12 cellular contexts compared by ENCODE assay signal in the genomic region with DNA sequence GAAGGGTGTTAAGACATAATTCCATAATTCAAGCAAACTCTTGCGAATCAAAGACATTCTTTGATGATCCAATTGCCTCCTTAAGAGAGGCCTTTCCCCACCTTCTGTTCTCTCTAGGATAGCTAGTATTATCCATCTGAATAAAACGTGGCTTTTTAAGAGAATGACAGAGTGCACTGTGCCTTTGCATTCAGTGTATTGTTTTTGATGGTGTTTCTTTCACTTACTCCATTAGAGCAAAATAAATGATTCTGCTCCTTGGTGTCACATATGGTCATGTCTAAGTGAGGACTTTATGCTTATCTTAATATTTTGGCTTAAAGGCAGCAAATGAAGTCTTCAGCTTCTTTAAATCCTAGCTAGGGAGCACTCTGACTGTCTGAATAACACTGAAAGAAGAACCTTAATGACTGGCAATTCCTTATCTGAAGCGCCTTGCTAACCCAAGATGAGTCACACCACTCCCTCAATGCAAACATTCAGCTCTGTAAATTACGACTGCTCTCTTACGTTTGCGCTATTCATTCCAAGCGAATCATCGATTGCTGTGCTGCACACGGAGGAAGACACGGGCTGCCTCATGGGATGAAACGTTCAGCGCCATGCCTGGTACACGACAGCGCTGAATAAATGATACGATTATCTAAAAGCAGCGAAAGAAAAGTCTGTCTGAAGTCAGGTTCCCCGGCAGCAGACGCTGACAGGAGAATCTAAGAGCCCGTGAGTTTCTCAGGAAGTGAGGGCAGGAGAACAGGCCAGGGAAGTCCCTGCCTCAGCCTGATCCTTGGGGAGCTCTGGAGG. TPM values are rescaled to one million over a fixed set of nuclear protein-coding genes. Genes with fewer than 3 reads are reported as not detected.
DNase-seq lines count a peak whose midpoint lies in the region; ATAC-seq and TF ChIP-seq lines count a peak whose summit lies in the region.
"Had no signal": no experiment of that assay in that cellular context is flagged by ENCODE, and none has a peak within 500 bp of the region (broad histone marks: within the 10 kb centered on the region; RNA-seq: fewer than 3 reads in every experiment).

No MANE protein-coding gene starts in this region.

- peak overlapping the region in 1 of 2 experiments; percentile 29 for H2BK12ac ChIP-seq in mesenchymal stem cell (ENCODE audit: low read length in 2 of 2)

- H3K27ac ChIP-seq in mesenchymal stem cell (ENCODE audit: low read length, poor library complexity, severe bottlenecking) (no peak overlapping the region), suprapubic skin (no peak overlapping the region)

- peak overlapping the region; percentile 23 to 67 for H3K18ac ChIP-seq in mesenchymal stem cell (ENCODE audit: low read depth in 1 of 2, low read length in 2 of 2)

- H3K4me1 ChIP-seq in mesenchymal stem cell (ENCODE audit: control insufficient read depth, insufficient read depth, low read depth, low read length) (no peaks in the 10 kb centered on the region), suprapubic skin (no peaks in the 10 kb centered on the region), BE2C (no peaks in the 10 kb centered on the region)

- H2AFZ ChIP-seq in mesenchymal stem cell (ENCODE audit: low read depth, low read length): no peak overlapping the region

- no peaks in the 10 kb centered on the region for H3K36me3 ChIP-seq in mesenchymal stem cell (ENCODE audit: control insufficient read depth in 1 of 2, insufficient read depth in 2 of 2, low read depth in 1 of 2, low read length in 2 of 2)
- H3K36me3 ChIP-seq in suprapubic skin: no peaks in the 10 kb centered on the region
- H3K36me3 ChIP-seq in BE2C: no peaks in the 10 kb centered on the region

- TF ChIP-seq POLR2A in suprapubic skin (IDR thresholded peaks at IDR 0.05): no peak

- peak; percentile 3 for DNase-seq in DMS53 treated with DMSO at 0.1 percent for 48 hours (lab: John Stamatoyannopoulos, UW; ENCODE audit: unreplicated experiment)
- DNase-seq in NCI-H146 treated with DMSO at 0.1 percent for 48 hours (lab: John Stamatoyannopoulos, UW; ENCODE audit: unreplicated experiment): peak; percentile 46
- peak; percentile 5 for DNase-seq in astrocyte of the hippocampus (ENCODE audit: low read depth, low spot score)
- DNase-seq in mesenchymal stem cell: peak; percentile 79
- no peak for DNase-seq in suprapubic skin (ENCODE audit: low spot score in 2 of 2)
- no peak for DNase-seq in BE2C
- DNase-seq: EL, KBM-7, NCI-H2081 treated with DMSO at 0.1 percent for 48 hours had no signal

- H3K23ac ChIP-seq in mesenchymal stem cell (ENCODE audit: low read length in 2 of 2): no peak overlapping the region

- no peaks in the 10 kb centered on the region for H3K9me3 ChIP-seq in mesenchymal stem cell (ENCODE audit: control insufficient read depth, low read length)
- H3K9me3 ChIP-seq in suprapubic skin: no peaks in the 10 kb centered on the region
- H3K9me3 ChIP-seq in BE2C: no peaks in the 10 kb centered on the region

- peak overlapping the region; percentile 62 for H2BK15ac ChIP-seq in mesenchymal stem cell (ENCODE audit: low read depth, poor library complexity, severe bottlenecking)

- no peak overlapping the region for H3K14ac ChIP-seq in mesenchymal stem cell (ENCODE audit: low read length in 2 of 2)

- no peak overlapping the region for H3K9ac ChIP-seq in mesenchymal stem cell (ENCODE audit: low read length)

- 18% methylated on average over 17 of the region's 19 CpGs for WGBS in mesenchymal stem cell
- WGBS in suprapubic skin: 70% methylated on average over 19 of the region's 19 CpGs

- H4K8ac ChIP-seq in mesenchymal stem cell (ENCODE audit: low read length): no peak overlapping the region

- no peak overlapping the region for H2BK120ac ChIP-seq in mesenchymal stem cell (ENCODE audit: low read depth, low read length)

- no peak overlapping the region for H2AK5ac ChIP-seq in mesenchymal stem cell (ENCODE audit: low read length, severe bottlenecking)

- TF ChIP-seq CTCF in suprapubic skin (IDR thresholded peaks at IDR 0.05): no peak
- TF ChIP-seq CTCF in BE2C (IDR thresholded peaks at IDR 0.05; ENCODE audit: low read depth, low read length): no peak

- H3K27me3 ChIP-seq in mesenchymal stem cell (ENCODE audit: control insufficient read depth in 1 of 2, insufficient read depth in 1 of 2, low read length in 2 of 2): peaks cover 0 to 39% of the 10 kb centered on the region in 2 experiments
- H3K27me3 ChIP-seq in suprapubic skin: no peaks in the 10 kb centered on the region
- H3K27me3 ChIP-seq in BE2C: no peaks in the 10 kb centered on the region

- TF ChIP-seq EP300 in suprapubic skin (IDR thresholded peaks at IDR 0.05): no peak

- no peak for ATAC-seq in HG03135 (IDR thresholded peaks at IDR 0.05; ENCODE audit: unreplicated experiment)
- no peak for ATAC-seq in GM18868 (IDR thresholded peaks at IDR 0.05; ENCODE audit: unreplicated experiment)
- ATAC-seq: stimulated activated effector memory CD8-positive, alpha-beta T cell treated with anti-CD3 and anti-CD28 coated beads, Interleukin-12 subunit alpha, Interleukin-12 subunit beta, amount 100 ng/mL, for 72 hours had no signal

- H3K4ac ChIP-seq in mesenchymal stem cell (ENCODE audit: low read depth in 1 of 2, low read length in 2 of 2): no peak overlapping the region

- H3K4me2 ChIP-seq in mesenchymal stem cell (ENCODE audit: low read length, poor library complexity, severe bottlenecking): no peak overlapping the region

- no peak overlapping the region for H3K4me3 ChIP-seq in mesenchymal stem cell (ENCODE audit: insufficient read depth in 1 of 2, low read depth in 1 of 2, low read length in 2 of 2)
- no peak overlapping the region for H3K4me3 ChIP-seq in suprapubic skin
- H3K4me3 ChIP-seq in BE2C (ENCODE audit: low read depth, low read length): no peak overlapping the region

- no peak overlapping the region for H2BK5ac ChIP-seq in mesenchymal stem cell (ENCODE audit: low read depth, low read length, poor library complexity, severe bottlenecking)

- no peak overlapping the region for H4K91ac ChIP-seq in mesenchymal stem cell (ENCODE audit: low read length)

- H3K79me1 ChIP-seq in mesenchymal stem cell (replicated peaks; ENCODE audit: low read length, poor library complexity, severe bottlenecking): no peaks in the 10 kb centered on the region

RNA-seq across cellular contexts. Expression of a gene that starts 35.1 kb away (rescaled TPM):
- 10.3 TPM for polyA plus RNA-seq in mesenchymal stem cell (2013, experiment 1 of 2)
- 10.1 TPM for polyA plus RNA-seq in mesenchymal stem cell (2013, experiment 2 of 2)
- 10 to 100 TPM; 19.2 to 36.2 (median 22.3) TPM for total RNA-seq in suprapubic skin
- polyA plus RNA-seq in BE2C (2012; ENCODE audit: insufficient read depth, insufficient read length, low read depth): 42.9 TPM

Comparison
In these comparisons a context has a peak if more than half of its experiments do, and no peak if none do; other contexts are left out.
1. DNase-seq: peak in DMS53 treated with DMSO at 0.1 percent for 48 hours (single experiment), NCI-H146 treated with DMSO at 0.1 percent for 48 hours (single experiment), astrocyte of the hippocampus (single experiment) and mesenchymal stem cell (single experiment); none in suprapubic skin (0 of 2) and BE2C (single experiment).